Comparison of ENCODE assay signal across 17 cellular contexts in genomic region chr15:69904296-69904560, GRCh38.
A peak's percentile ranks its signal among the peaks of the same experiment; 100 is the strongest.
DNase-seq lines count a peak whose midpoint lies in the region; ATAC-seq and TF ChIP-seq lines count a peak whose summit lies in the region.
"Had no signal": no experiment of that assay in that cellular context is flagged by ENCODE, and none has a peak within 500 bp of the region (broad histone marks: within the 10 kb centered on the region; RNA-seq: fewer than 3 reads in every experiment).

No MANE protein-coding gene starts in this region.

- H3K4me3 ChIP-seq in HEK293 (ENCODE audit: low read depth, low read length) (no peak overlapping the region), IMR-90 (ENCODE audit: insufficient read depth, low read depth, low read length) (no peak overlapping the region), prostate gland (no peak overlapping the region)

- H3K9me3 ChIP-seq in HEK293 (ENCODE audit: control insufficient read depth, insufficient read depth, low read depth, low read length) = no peaks in the 10 kb centered on the region
- no peaks in the 10 kb centered on the region for H3K9me3 ChIP-seq in IMR-90 (ENCODE audit: control insufficient read depth, insufficient read depth, low read length)
- H3K9me3 ChIP-seq in prostate gland = no peaks in the 10 kb centered on the region

- no peak overlapping the region for H2AK5ac ChIP-seq in IMR-90 (ENCODE audit: low read depth, low read length)

- H3K9me3 Mint-ChIP-seq in brain (peaks cover 0 to 18% (median 0%) of the 10 kb centered on the region in 5 experiments), nephron progenitor cell (no peaks in the 10 kb centered on the region)
- H3K9me3 Mint-ChIP-seq: CD8-positive, alpha-beta T cell; H9; HFFc6 had no signal

- no peak overlapping the region for H4K91ac ChIP-seq in IMR-90 (ENCODE audit: insufficient read depth, low read depth, low read length)

- H3K4ac ChIP-seq in IMR-90 (ENCODE audit: low read depth, low read length) = no peak overlapping the region

- H2AK9ac ChIP-seq in IMR-90 (replicated peaks; ENCODE audit: low read depth, low read length, poor library complexity) = no peak overlapping the region

- H3K27me3 ChIP-seq in IMR-90 (ENCODE audit: control insufficient read depth, insufficient read depth, low read length) = peaks cover 17% of the 10 kb centered on the region
- no peaks in the 10 kb centered on the region for H3K27me3 ChIP-seq in prostate gland (replicated peaks; ENCODE audit: insufficient read depth)

- no peak overlapping the region for H3K56ac ChIP-seq in IMR-90 (ENCODE audit: extremely low read depth, insufficient read depth, low read length)

- peaks cover 7% of the 10 kb centered on the region; the same call in 1 of the 2 replicates for H3K4me1 ChIP-seq in HEK293 (ENCODE audit: control insufficient read depth, insufficient read depth, low read length)
- H3K4me1 ChIP-seq in IMR-90 (ENCODE audit: control insufficient read depth, insufficient read depth, low read length) = peaks cover 11% of the 10 kb centered on the region
- H3K4me1 ChIP-seq in prostate gland (replicated peaks) = no peaks in the 10 kb centered on the region

- H3K4me2 ChIP-seq in IMR-90 (ENCODE audit: low read depth, low read length) = no peak overlapping the region

- H3K23ac ChIP-seq in IMR-90 (ENCODE audit: low read depth, low read length) = no peak overlapping the region

- DNase-seq in IMR-90 (no peak), nephron progenitor cell (peak; percentile 40), prostate gland (ENCODE audit: low spot score) (no peak), NCI-H2029 (lab: John Stamatoyannopoulos, UW) (no peak)
- DNase-seq: CD8-positive, alpha-beta T cell; COR-L47; DMS153; DMS79 treated with DMSO at 0.1 percent for 48 hours; GOT3; H9 had no signal

- H3K14ac ChIP-seq in IMR-90 (replicated peaks; ENCODE audit: low read depth, low read length) = no peak overlapping the region

- H4K8ac ChIP-seq in IMR-90 (ENCODE audit: low read depth in 2 of 2, low read length in 2 of 2) = no peak overlapping the region

- intact Hi-C loops in IMR-90 (cut with micrococcal nuclease) = loop anchor here (5.0 kb wide), 1 partner anchor 42 kb away; no protein-coding TSS in a partner anchor
- intact Hi-C loops in prostate gland (cut with DNase I) = no loop called here

- 0 out of 2 replicates have a peak overlapping the region, but pooled peaks have one; percentile 22 for H3K18ac ChIP-seq in IMR-90 (ENCODE audit: low read depth, low read length)

- H3K27ac Mint-ChIP-seq in brain (peak overlapping the region in 3 of 5 experiments; percentile 34 to 73 (median 58)), nephron progenitor cell (no peak overlapping the region)
- H3K27ac Mint-ChIP-seq: B cell; CD8-positive, alpha-beta T cell; H9; HFFc6 had no signal

- H3K27ac ChIP-seq in HEK293 (ENCODE audit: extremely low read depth, low read depth, low read length) (no peak overlapping the region), IMR-90 (ENCODE audit: insufficient read depth, low read length) (no peak overlapping the region), prostate gland (no peak overlapping the region)
- H3K27ac ChIP-seq: C4-2B, HL-60 had no signal

- H4K20me1 ChIP-seq in IMR-90 (ENCODE audit: insufficient read depth, low read length) = no peaks in the 10 kb centered on the region

- H3K9ac ChIP-seq in IMR-90 (ENCODE audit: low read depth, low read length) = no peak overlapping the region

- H2BK20ac ChIP-seq in IMR-90 (ENCODE audit: low read depth, low read length) = no peak overlapping the region

- H3K79me1 ChIP-seq in IMR-90 (ENCODE audit: low read depth in 1 of 2, low read length in 2 of 2) = no peaks in the 10 kb centered on the region

- no TSS peak for BruUV-seq in IMR-90 (replicated peaks; lab: Mats Ljungman, UMichigan)

- no peak overlapping the region for H2BK120ac ChIP-seq in IMR-90 (ENCODE audit: low read depth, low read length)

- ATAC-seq in IMR-90 (ENCODE audit: low read depth) (no peak), HG03354 (IDR thresholded peaks at IDR 0.05; ENCODE audit: poor library complexity, severe bottlenecking, unreplicated experiment) (no peak)
- ATAC-seq: CD8-positive, alpha-beta T cell had no signal

- TF ChIP-seq CTCF in HEK293 (tag by site-specific recombination; IDR thresholded peaks at IDR 0.05) (no peak), IMR-90 (conservative IDR thresholded peaks at IDR 0.05; ENCODE audit: low read depth, low read length) (no peak), brain (conservative IDR thresholded peaks at IDR 0.05) (no peak), nephron progenitor cell (IDR thresholded peaks at IDR 0.05) (no peak), prostate gland (IDR thresholded peaks at IDR 0.05) (no peak)

- no peak overlapping the region for H3K4me3 Mint-ChIP-seq in brain
- H3K4me3 Mint-ChIP-seq in nephron progenitor cell = peak overlapping the region; percentile 9
- H3K4me3 Mint-ChIP-seq: B cell; CD8-positive, alpha-beta T cell; H9; HFFc6 had no signal

- no peak overlapping the region for H2BK15ac ChIP-seq in IMR-90 (ENCODE audit: low read depth, low read length)

- POLR2A ChIA-PET in HEK293 (lab: Yijun Ruan, JAX) (no interaction called here), IMR-90 (lab: Charles Lee; ENCODE audit: unreplicated experiment) (no interaction called here)

- H3K36me3 ChIP-seq in HEK293 (ENCODE audit: control insufficient read depth in 2 of 2, insufficient read depth in 1 of 2, low read length in 2 of 2) (no peaks in the 10 kb centered on the region), IMR-90 (ENCODE audit: control insufficient read depth, insufficient read depth, low read length) (no peaks in the 10 kb centered on the region), prostate gland (no peaks in the 10 kb centered on the region)

- CTCF ChIA-PET in HEK293 (lab: Yijun Ruan, JAX) (interaction anchor here (0.5 kb wide), 1 partner anchor 18 kb away, joined by 3 read pairs; no protein-coding TSS in a partner anchor), IMR-90 (lab: Yijun Ruan, JAX) (interaction anchor here (0.6 kb wide), 1 partner anchor 95 kb away, joined by 3 read pairs; no protein-coding TSS in a partner anchor)

- no peak overlapping the region for H2BK5ac ChIP-seq in IMR-90 (ENCODE audit: low read depth, low read length, poor library complexity, severe bottlenecking)

- peaks cover 11% of the 10 kb centered on the region for H3K27me3 Mint-ChIP-seq in brain
- peaks cover 16% of the 10 kb centered on the region for H3K27me3 Mint-ChIP-seq in nephron progenitor cell (ENCODE audit: low read depth, poor library complexity)
- H3K27me3 Mint-ChIP-seq: B cell had no signal

- TF ChIP-seq RAD21 in IMR-90 (IDR thresholded peaks at IDR 0.05; ENCODE audit: low read length) = no peak

- dilution Hi-C loops in IMR-90 (cut with HindIII; ENCODE audit: low sequenced_read_pairs, unreplicated experiment) = no loop called here

- no CpG with 5 or more reads among the region's 3 CpGs for WGBS in IMR-90 (ENCODE audit: extremely low coverage in 2 of 2, insufficient read length in 1 of 2), 2 experiments
- WGBS in prostate gland = 70% methylated on average over 3 of the region's 3 CpGs

- no peak overlapping the region for H2AFZ ChIP-seq in IMR-90 (replicated peaks; ENCODE audit: low read length, poor library complexity)

- TF ChIP-seq POLR2A in IMR-90 (IDR thresholded peaks at IDR 0.05; ENCODE audit: low read depth, low read length) (no peak), prostate gland (IDR thresholded peaks at IDR 0.05) (no peak)

- peaks cover 27% of the 10 kb centered on the region for H3K4me1 Mint-ChIP-seq in brain
- peaks cover 28% of the 10 kb centered on the region for H3K4me1 Mint-ChIP-seq in nephron progenitor cell
- H3K4me1 Mint-ChIP-seq: B cell had no signal

- no peak overlapping the region for H4K5ac ChIP-seq in IMR-90 (ENCODE audit: low read depth, low read length)

- H3K36me3 Mint-ChIP-seq in brain = no peaks in the 10 kb centered on the region
- H3K36me3 Mint-ChIP-seq in nephron progenitor cell (ENCODE audit: low read depth) = no peaks in the 10 kb centered on the region
- H3K36me3 Mint-ChIP-seq: CD8-positive, alpha-beta T cell had no signal

- in situ Hi-C loops in IMR-90 (cut with MboI; ENCODE audit: low sequenced_read_pairs) = no loop called here

- no peaks in the 10 kb centered on the region for H3K9me1 ChIP-seq in IMR-90 (ENCODE audit: insufficient read depth, low read length)

TF ChIP-seq in HEK293, 187 proteins besides CTCF, POLR2A, EP300 and RAD21 (continues in another document):
- TF ChIP-seq ZNF302 (tag by site-specific recombination; IDR thresholded peaks at IDR 0.05; ENCODE audit: low read depth) = no peak
- TF ChIP-seq ZNF677 (tag by site-specific recombination; IDR thresholded peaks at IDR 0.05) = no peak
- TF ChIP-seq ZSCAN23 (tag by site-specific recombination; IDR thresholded peaks at IDR 0.05) = no peak
- no peak for TF ChIP-seq ZNF530 (tag by site-specific recombination; IDR thresholded peaks at IDR 0.05; ENCODE audit: low read depth)
- no peak for TF ChIP-seq ZNF138 (tag by site-specific recombination; IDR thresholded peaks at IDR 0.05; ENCODE audit: borderline replicate concordance)
- TF ChIP-seq ZNF24 (tag by site-specific recombination; IDR thresholded peaks at IDR 0.05) = no peak
- TF ChIP-seq ZNF169 (tag by site-specific recombination; IDR thresholded peaks at IDR 0.05) = no peak
- no peak for TF ChIP-seq ZNF404 (tag by site-specific recombination; IDR thresholded peaks at IDR 0.05)
- TF ChIP-seq ZNF548 (tag by site-specific recombination; IDR thresholded peaks at IDR 0.05) = no peak

TF ChIP-seq in IMR-90, 13 proteins besides CTCF, POLR2A, EP300 and RAD21 (continues in another document):
- TF ChIP-seq MXI1 (IDR thresholded peaks at IDR 0.05; ENCODE audit: borderline replicate concordance, low read depth, low read length) (no peak), RFX5 (IDR thresholded peaks at IDR 0.05; ENCODE audit: low read depth, low read length) (no peak), MAFK (IDR thresholded peaks at IDR 0.05; ENCODE audit: low read depth, low read length) (no peak), USF2 (IDR thresholded peaks at IDR 0.05; ENCODE audit: low read depth, low read length) (no peak), RCOR1 (IDR thresholded peaks at IDR 0.05; ENCODE audit: insufficient replicate concordance, low read length) (no peak), BHLHE40 (IDR thresholded peaks at IDR 0.05; ENCODE audit: low read depth, low read length) (no peak), SMC3 (IDR thresholded peaks at IDR 0.05; ENCODE audit: low read depth, low read length) (no peak)
